Comparison of ENCODE assay signal across 1 cellular context in the genomic region with DNA sequence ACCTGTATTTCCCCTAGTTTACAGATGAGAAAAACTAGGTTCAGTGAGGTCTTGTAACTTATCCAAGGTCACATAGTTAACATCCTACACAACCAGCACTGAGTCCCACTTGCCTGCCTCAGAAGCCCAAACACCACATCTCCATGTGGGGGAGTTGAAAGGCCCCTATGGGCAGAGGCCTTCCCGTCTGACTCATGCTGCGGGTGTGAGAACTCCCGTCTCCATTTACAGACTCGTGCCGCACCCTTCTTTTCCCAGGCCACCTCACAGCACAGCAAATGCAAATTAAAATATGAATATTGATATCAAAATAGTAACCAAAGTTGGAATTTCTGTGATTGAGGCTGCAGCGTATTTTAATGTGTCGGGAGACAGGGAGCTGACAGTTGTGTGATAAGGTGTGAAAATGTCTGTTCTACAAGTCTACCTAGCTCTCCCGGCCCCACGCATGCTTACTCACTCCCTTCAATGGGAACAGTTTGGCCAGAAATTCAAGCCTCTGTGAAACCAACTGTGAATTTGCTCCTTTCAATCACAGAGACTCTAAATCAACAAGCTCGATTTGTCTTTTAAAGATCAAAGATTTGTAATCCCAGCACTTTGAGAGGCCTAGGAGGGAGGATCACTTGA.
TF ChIP-seq lines count a peak whose summit lies in the region.

No MANE protein-coding gene starts in this region.

TF ChIP-seq in GM23338, 12 proteins besides CTCF, POLR2A, EP300 and RAD21:
- no peak for TF ChIP-seq ZNF331 (CRISPR knock-in tag; IDR thresholded peaks at IDR 0.05; ENCODE audit: low read depth)
- no peak for TF ChIP-seq EZH2 (IDR thresholded peaks at IDR 0.05; ENCODE audit: low read depth, unreplicated experiment)
- TF ChIP-seq STAT1 (IDR thresholded peaks at IDR 0.05; ENCODE audit: unreplicated experiment): no peak
